ENCODE assay signal across 26 cellular contexts in the genomic region with DNA sequence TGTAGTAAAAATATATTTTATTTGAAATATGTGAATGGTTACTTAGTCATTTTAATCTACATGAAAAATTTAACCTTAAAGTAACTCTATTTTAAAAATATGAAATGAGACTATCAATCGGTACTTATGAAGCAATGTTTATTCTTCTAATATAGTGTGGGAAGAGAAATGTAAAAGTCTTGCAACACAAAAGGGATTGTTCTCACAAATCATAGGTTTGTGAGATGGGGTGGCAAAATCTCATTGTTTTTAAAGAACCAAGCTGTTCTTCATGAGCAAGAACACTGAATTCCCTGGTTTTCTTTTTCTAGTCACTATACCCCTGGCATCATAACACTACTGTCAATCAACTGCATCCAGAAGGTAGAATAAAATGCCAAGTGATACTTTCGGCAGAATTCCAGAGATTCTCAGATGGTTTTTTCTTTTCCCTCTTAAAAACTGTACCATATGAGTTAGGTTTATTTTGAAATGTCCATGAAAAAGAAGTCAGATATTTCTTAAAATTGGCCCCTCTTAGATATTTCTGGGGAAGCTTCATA. TPM values are rescaled to one million over a fixed set of nuclear protein-coding genes. Genes with fewer than 3 reads are reported as not detected.
"Had no signal": no experiment of that assay in that cellular context is flagged by ENCODE, and none has a peak within 500 bp of the region (broad histone marks: within the 10 kb centered on the region; RNA-seq: fewer than 3 reads in every experiment).

No MANE protein-coding gene starts in this region.

- H3K36me3 ChIP-seq: ascending aorta, esophagus squamous epithelium, gastroesophageal sphincter, WERI-Rb-1 had no signal

- FAIRE-seq: bronchial epithelial cell, endometrium, endothelial cell of umbilical vein had no signal

- H3K4me3 ChIP-seq: ascending aorta, esophagus squamous epithelium, gastroesophageal sphincter had no signal

- DNase-seq: activated B cell treated with CpG ODN at 0.5 μM for 24 hours; activated CD4-positive, alpha-beta T cell treated with anti-CD3 and anti-CD28 coated beads for 48 hours; activated CD4-positive, alpha-beta T cell treated with anti-CD3 and anti-CD28 coated beads, Interleukin-2, amount 50 U/mL, for 1 hour; activated CD4-positive, alpha-beta T cell treated with anti-CD3 and anti-CD28 coated beads, Interleukin-2, amount 50 U/mL, for 48 hours; activated CD8-positive, alpha-beta memory T cell treated with anti-CD3 and anti-CD28 coated beads for 24 hours; activated CD8-positive, alpha-beta T cell treated with anti-CD3 and anti-CD28 coated beads for 36 hours; activated effector memory CD4-positive, alpha-beta T cell treated with Interleukin-2 at 50 U/mL for 16 hours; activated gamma-delta T cell treated with Interleukin-2 at 50 U/mL for 16 hours; activated naive CD4-positive, alpha-beta T cell treated with anti-CD3 and anti-CD28 coated beads for 36 hours; activated naive CD8-positive, alpha-beta T cell treated with anti-CD3 and anti-CD28 coated beads for 36 hours; activated naive CD8-positive, alpha-beta T cell treated with anti-CD3 and anti-CD28 coated beads, Interleukin-2, amount 50 U/mL, for 24 hours; activated T-cell treated with anti-CD3 and anti-CD28 coated beads, Interleukin-2, amount 50 U/mL, for 4 hours; cortex of kidney; effector CD8-positive, alpha-beta T cell; esophagus squamous epithelium; foreskin fibroblast; T-helper 1 cell; T-helper 17 cell; T1000; WERI-Rb-1 had no signal

- H3K9me3 ChIP-seq: ascending aorta, esophagus squamous epithelium, gastroesophageal sphincter had no signal

- H3K4me1 ChIP-seq: ascending aorta had no signal

- H3K27ac ChIP-seq: ascending aorta, epithelial cell of prostate, esophagus squamous epithelium, gastroesophageal sphincter, WERI-Rb-1 had no signal

- H3K27me3 ChIP-seq: ascending aorta, gastroesophageal sphincter had no signal

RNA-seq across cellular contexts. Expression of a gene that starts 52.2 kb away (rescaled TPM):
- total RNA-seq: activated CD8-positive, alpha-beta T cell treated with anti-CD3 and anti-CD28 coated beads for 36 hours; ascending aorta had no signal
